ENCODE assay signal across 11 cellular contexts in genomic region chr9:37424204-37424685, GRCh38. TPM values are rescaled to one million over a fixed set of nuclear protein-coding genes. Genes with fewer than 3 reads are reported as not detected.
A peak's percentile ranks its signal among the peaks of the same experiment; 100 is the strongest.
DNase-seq lines count a peak whose midpoint lies in the region; ATAC-seq, FAIRE-seq and TF ChIP-seq lines count a peak whose summit lies in the region.
"Had no signal": no experiment of that assay in that cellular context is flagged by ENCODE, and none has a peak within 500 bp of the region (broad histone marks: within the 10 kb centered on the region; RNA-seq: fewer than 3 reads in every experiment).

No MANE protein-coding gene starts in this region.

- H3K36me3 ChIP-seq in subcutaneous abdominal adipose tissue (ENCODE audit: control insufficient read depth in 5 of 5, insufficient read depth in 5 of 5, low read length in 5 of 5), result peaks cover 5 to 36% (median 32%) of the 10 kb centered on the region in 5 donors
- H3K36me3 ChIP-seq in effector memory CD4-positive, alpha-beta T cell (ENCODE audit: control insufficient read depth, insufficient read depth, low read length), result peaks cover 21% of the 10 kb centered on the region

- peak overlapping the region; percentile 95 for H3K4me3 Mint-ChIP-seq in activated T-cell treated with anti-CD3 and anti-CD28 coated beads, Interleukin-2, amount 50 U/mL, for 24 hours
- H3K4me3 Mint-ChIP-seq in activated CD8-positive, alpha-beta T cell treated with anti-CD3 and anti-CD28 coated beads, Interleukin-2, amount 10 ng/mL, durations not matched to agents 7 days and 5 days, result peak overlapping the region; percentile 90
- H3K4me3 Mint-ChIP-seq in immature natural killer cell, result peak overlapping the region in 4 of 5 donors; percentile 90 to 97 (median 94)

- peak overlapping the region; percentile 98 for H3K27ac Mint-ChIP-seq in activated T-cell treated with anti-CD3 and anti-CD28 coated beads, Interleukin-2, amount 50 U/mL, for 24 hours
- H3K27ac Mint-ChIP-seq in activated CD8-positive, alpha-beta T cell treated with anti-CD3 and anti-CD28 coated beads, Interleukin-2, amount 10 ng/mL, durations not matched to agents 7 days and 5 days, result no peak overlapping the region
- peak overlapping the region in 1 of 6 donors; percentile 40 for H3K27ac Mint-ChIP-seq in immature natural killer cell

- ATAC-seq in activated CD8-positive, alpha-beta T cell treated with anti-CD3 and anti-CD28 coated beads, Interleukin-2, amount 10 ng/mL, durations not matched to agents 7 days and 5 days, result no peak
- no peak for ATAC-seq in HG03442 (IDR thresholded peaks at IDR 0.05; ENCODE audit: unreplicated experiment)

- peaks cover 6 to 35% (median 33%) of the 10 kb centered on the region in 5 donors for H3K4me1 ChIP-seq in subcutaneous abdominal adipose tissue (ENCODE audit: control insufficient read depth in 5 of 5, insufficient read depth in 5 of 5, low read length in 5 of 5)
- peaks cover 6% of the 10 kb centered on the region for H3K4me1 ChIP-seq in effector memory CD4-positive, alpha-beta T cell (ENCODE audit: control insufficient read depth, insufficient read depth, low read length, poor library complexity, severe bottlenecking)

- no peak for DNase-seq in activated T-cell treated with anti-CD3 and anti-CD28 coated beads, Interleukin-2, amount 50 U/mL, for 24 hours
- DNase-seq in activated T-cell treated with anti-CD3 and anti-CD28 coated beads for 4 hours, result no peak
- no peak for DNase-seq in activated CD8-positive, alpha-beta T cell treated with anti-CD3 and anti-CD28 coated beads, Interleukin-2, amount 10 ng/mL, durations not matched to agents 7 days and 5 days
- DNase-seq in immature natural killer cell, result no peak
- no peak for DNase-seq in GM12892 (ENCODE audit: insufficient read length)
- no peak for DNase-seq in effector memory CD4-positive, alpha-beta T cell

- no peaks in the 10 kb centered on the region for H3K9me3 Mint-ChIP-seq in activated T-cell treated with anti-CD3 and anti-CD28 coated beads, Interleukin-2, amount 50 U/mL, for 24 hours
- H3K9me3 Mint-ChIP-seq in activated CD8-positive, alpha-beta T cell treated with anti-CD3 and anti-CD28 coated beads, Interleukin-2, amount 10 ng/mL, durations not matched to agents 7 days and 5 days (ENCODE audit: insufficient read depth), result no peaks in the 10 kb centered on the region
- no peaks in the 10 kb centered on the region for H3K9me3 Mint-ChIP-seq in immature natural killer cell

- FAIRE-seq in GM12892 (lab: Jason Lieb, UNC), result no peak
- FAIRE-seq: bronchial epithelial cell had no signal

- no peaks in the 10 kb centered on the region for H3K27me3 Mint-ChIP-seq in activated T-cell treated with anti-CD3 and anti-CD28 coated beads, Interleukin-2, amount 50 U/mL, for 24 hours
- H3K27me3 Mint-ChIP-seq in activated CD8-positive, alpha-beta T cell treated with anti-CD3 and anti-CD28 coated beads, Interleukin-2, amount 10 ng/mL, durations not matched to agents 7 days and 5 days (ENCODE audit: low read depth), result no peaks in the 10 kb centered on the region
- peaks cover 0 to 6% (median 2%) of the 10 kb centered on the region in 3 donors for H3K27me3 Mint-ChIP-seq in immature natural killer cell (ENCODE audit: low read depth in 3 of 3)

- peaks cover 58% of the 10 kb centered on the region for H3K36me3 Mint-ChIP-seq in activated T-cell treated with anti-CD3 and anti-CD28 coated beads, Interleukin-2, amount 50 U/mL, for 24 hours (ENCODE audit: low read depth)
- peaks cover 28% of the 10 kb centered on the region for H3K36me3 Mint-ChIP-seq in activated CD8-positive, alpha-beta T cell treated with anti-CD3 and anti-CD28 coated beads, Interleukin-2, amount 10 ng/mL, durations not matched to agents 7 days and 5 days (ENCODE audit: low read depth)
- peaks cover 0 to 10% (median 3%) of the 10 kb centered on the region in 3 donors for H3K36me3 Mint-ChIP-seq in immature natural killer cell

- POLR2A ChIA-PET in activated CD8-positive, alpha-beta T cell treated with anti-CD3 and anti-CD28 coated beads, Interleukin-2, amount 10 ng/mL, durations not matched to agents 7 days and 5 days (lab: Charles Lee), result interaction anchor here (0.8 kb wide), 1 partner anchor 62 kb away, joined by 3 read pairs; no protein-coding TSS in a partner anchor

- CTCF ChIA-PET in activated CD8-positive, alpha-beta T cell treated with anti-CD3 and anti-CD28 coated beads, Interleukin-2, amount 10 ng/mL, durations not matched to agents 7 days and 5 days (lab: Charles Lee), result interaction anchor here (1.7 kb wide), 1 partner anchor 9 kb away, joined by 8 read pairs; no protein-coding TSS in a partner anchor

- H3K4me1 Mint-ChIP-seq in activated T-cell treated with anti-CD3 and anti-CD28 coated beads, Interleukin-2, amount 50 U/mL, for 24 hours (ENCODE audit: low read depth), result peaks cover 28% of the 10 kb centered on the region
- H3K4me1 Mint-ChIP-seq in activated CD8-positive, alpha-beta T cell treated with anti-CD3 and anti-CD28 coated beads, Interleukin-2, amount 10 ng/mL, durations not matched to agents 7 days and 5 days (ENCODE audit: low read depth), result peaks cover 21% of the 10 kb centered on the region
- peaks cover 23 to 25% of the 10 kb centered on the region in 2 donors for H3K4me1 Mint-ChIP-seq in immature natural killer cell

- H3K9me3 ChIP-seq in subcutaneous abdominal adipose tissue (ENCODE audit: control insufficient read depth in 5 of 5, low read length in 5 of 5), result no peaks in the 10 kb centered on the region
- H3K9me3 ChIP-seq in effector memory CD4-positive, alpha-beta T cell (ENCODE audit: control insufficient read depth, low read length), result no peaks in the 10 kb centered on the region
- H3K9me3 ChIP-seq: upper lobe of left lung had no signal

- H3K27me3 ChIP-seq in subcutaneous abdominal adipose tissue (ENCODE audit: control insufficient read depth in 5 of 5, insufficient read depth in 4 of 5, low read length in 5 of 5), result no peaks in the 10 kb centered on the region
- H3K27me3 ChIP-seq in effector memory CD4-positive, alpha-beta T cell (replicated peaks; ENCODE audit: control insufficient read depth, insufficient read depth, low read length, poor library complexity, severe bottlenecking), result no peaks in the 10 kb centered on the region
- H3K27me3 ChIP-seq: upper lobe of left lung had no signal

- H3K4me3 ChIP-seq in subcutaneous abdominal adipose tissue (ENCODE audit: low read depth in 1 of 5, low read length in 5 of 5), result peak overlapping the region in 4 of 5 donors; percentile 18 to 94 (median 89)
- no peak overlapping the region for H3K4me3 ChIP-seq in effector memory CD4-positive, alpha-beta T cell (ENCODE audit: insufficient read depth, low read depth, low read length, poor library complexity, severe bottlenecking)

- no peak overlapping the region for H3K27ac ChIP-seq in subcutaneous abdominal adipose tissue (ENCODE audit: low read depth, low read length)
- H3K27ac ChIP-seq in effector memory CD4-positive, alpha-beta T cell (ENCODE audit: insufficient read depth, low read length, poor library complexity, severe bottlenecking), result no peak overlapping the region
- H3K27ac ChIP-seq: KMS-11 had no signal

- no peak for TF ChIP-seq POLR2A in GM12892 (IDR thresholded peaks at IDR 0.05; ENCODE audit: low read depth, low read length)

- peak overlapping the region in 2 of 5 donors; percentile 70 to 94 for H3K9ac ChIP-seq in subcutaneous abdominal adipose tissue (ENCODE audit: low read length in 5 of 5)

RNA-seq across cellular contexts. Expression of gene GRHPR, which starts 1.7 kb away (rescaled TPM):
- 10 to 100 TPM; 57.8 to 62.3 TPM for total RNA-seq in activated CD8-positive, alpha-beta T cell treated with anti-CD3 and anti-CD28 coated beads, Interleukin-2, amount 10 ng/mL, durations not matched to agents 7 days and 5 days
- 100 to 1,000 TPM in 1 of 3 donors, 10 to 100 TPM in 2; 78.3 to 141 (median 84.9) TPM for polyA plus RNA-seq in immature natural killer cell
- 134 TPM for polyA plus RNA-seq in GM12892 (2012; ENCODE audit: missing spikeins)

RNA-seq across cellular contexts. Expression of gene ZBTB5, which starts 41.0 kb away (rescaled TPM):
- 1 to 10 TPM; 9.2 to 9.4 TPM for total RNA-seq in activated CD8-positive, alpha-beta T cell treated with anti-CD3 and anti-CD28 coated beads, Interleukin-2, amount 10 ng/mL, durations not matched to agents 7 days and 5 days
- polyA plus RNA-seq in immature natural killer cell, result 1 to 10 TPM in 1 of 3 donors, under 1 TPM in 1, not detected in 1; 0.72 to 1.2 TPM
- 9.7 TPM for polyA plus RNA-seq in GM12892 (2012; ENCODE audit: missing spikeins)
